ENCODE assay signal across 19 cellular contexts in the genomic region with DNA sequence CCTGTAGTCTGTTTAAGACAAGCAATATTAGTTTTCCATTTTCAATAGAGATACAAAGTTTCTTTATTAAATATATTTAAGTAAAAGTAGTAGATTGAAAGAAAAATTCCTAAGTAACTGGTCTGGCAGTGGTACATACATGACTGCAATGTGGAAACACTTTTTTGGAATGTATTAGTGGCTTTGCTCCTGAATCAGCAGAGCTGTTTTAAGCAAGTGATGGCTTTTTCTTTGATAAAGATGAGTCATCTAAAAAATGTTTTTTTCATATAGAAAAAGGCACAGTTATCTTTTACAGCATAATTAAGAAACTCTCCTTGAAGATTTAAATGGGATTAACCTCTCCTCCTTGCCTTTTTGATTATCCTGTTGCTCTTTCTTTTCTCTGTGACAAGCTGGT. TPM values are rescaled to one million over a fixed set of nuclear protein-coding genes. Genes with fewer than 3 reads are reported as not detected.
DNase-seq lines count a peak whose midpoint lies in the region; ATAC-seq and TF ChIP-seq lines count a peak whose summit lies in the region.
"Had no signal": no experiment of that assay in that cellular context is flagged by ENCODE, and none has a peak within 500 bp of the region (broad histone marks: within the 10 kb centered on the region; RNA-seq: fewer than 3 reads in every experiment).

No MANE protein-coding gene starts in this region.

- no peak overlapping the region for H3K4me2 ChIP-seq in IMR-90 (ENCODE audit: low read depth, low read length)

- H3K9me3 ChIP-seq in IMR-90 (ENCODE audit: control insufficient read depth, insufficient read depth, low read length), result no peaks in the 10 kb centered on the region
- H3K9me3 ChIP-seq: upper lobe of left lung had no signal

- H4K20me1 ChIP-seq in IMR-90 (ENCODE audit: insufficient read depth, low read length), result peaks cover 11% of the 10 kb centered on the region

- H3K27me3 ChIP-seq in IMR-90 (ENCODE audit: control insufficient read depth, insufficient read depth, low read length) (no peaks in the 10 kb centered on the region), brain microvascular endothelial cell (replicated peaks) (no peaks in the 10 kb centered on the region)
- H3K27me3 ChIP-seq: upper lobe of left lung had no signal

- H3K4me1 ChIP-seq in IMR-90 (ENCODE audit: control insufficient read depth, insufficient read depth, low read length), result peaks cover 6% of the 10 kb centered on the region; the same call in 1 of the 2 replicates

- H3K4me3 ChIP-seq in AG10803 (ENCODE audit: low read length) (no peak overlapping the region), IMR-90 (ENCODE audit: insufficient read depth, low read depth, low read length) (no peak overlapping the region), brain microvascular endothelial cell (ENCODE audit: low read depth, low read length) (no peak overlapping the region)
- H3K4me3 ChIP-seq: upper lobe of left lung had no signal

- CTCF ChIA-PET in IMR-90 (lab: Yijun Ruan, JAX), result no interaction called here

- H3K4me3 Mint-ChIP-seq in mesothelial cell of epicardium (no peak overlapping the region), progenitor cell of endocrine pancreas (ENCODE audit: low read depth) (no peak overlapping the region)
- H3K4me3 Mint-ChIP-seq: CD14-positive monocyte, natural killer cell had no signal

- peak; percentile 67 for ATAC-seq in IMR-90 (ENCODE audit: low read depth)
- no peak for ATAC-seq in Right ventricle myocardium superior (ENCODE audit: poor library complexity)
- ATAC-seq: left colon, natural killer cell, PC-3 had no signal

- no peaks in the 10 kb centered on the region for H3K4me1 Mint-ChIP-seq in mesothelial cell of epicardium
- peaks cover 2% of the 10 kb centered on the region for H3K4me1 Mint-ChIP-seq in progenitor cell of endocrine pancreas (ENCODE audit: low read depth)
- H3K4me1 Mint-ChIP-seq: CD14-positive monocyte had no signal

- H4K8ac ChIP-seq in IMR-90 (ENCODE audit: low read depth in 2 of 2, low read length in 2 of 2), result no peak overlapping the region

- no peak overlapping the region for H2BK120ac ChIP-seq in IMR-90 (ENCODE audit: low read depth, low read length)

- intact Hi-C loops in IMR-90 (cut with micrococcal nuclease), result loop anchor here (5.0 kb wide), 3 partner anchors 34 to 254 kb away; partner anchors contain the start of genes KDM3A and RNF103
- intact Hi-C loops in Right ventricle myocardium superior (cut with DNase I), result no loop called here

- no peak overlapping the region for H4K91ac ChIP-seq in IMR-90 (ENCODE audit: insufficient read depth, low read depth, low read length)

- no peak overlapping the region for H3K9ac ChIP-seq in IMR-90 (ENCODE audit: low read depth, low read length)

- H3K36me3 ChIP-seq in IMR-90 (ENCODE audit: control insufficient read depth, insufficient read depth, low read length) (peaks cover 52% of the 10 kb centered on the region), brain microvascular endothelial cell (replicated peaks) (peaks cover 46% of the 10 kb centered on the region)

- no peak overlapping the region for H2AK9ac ChIP-seq in IMR-90 (replicated peaks; ENCODE audit: low read depth, low read length, poor library complexity)

- H2BK20ac ChIP-seq in IMR-90 (ENCODE audit: low read depth, low read length), result no peak overlapping the region

- DNase-seq in AG10803 (ENCODE audit: low read depth), result peak; percentile 75
- DNase-seq in IMR-90, result peak; percentile 83
- DNase-seq in brain microvascular endothelial cell, result peak; percentile 33
- DNase-seq in mesothelial cell of epicardium (ENCODE audit: low spot score in 2 of 2, unreplicated experiment in 2 of 2), result no peak
- no peak for DNase-seq in DMS53 treated with DMSO at 0.1 percent for 48 hours (lab: John Stamatoyannopoulos, UW; ENCODE audit: unreplicated experiment)
- no peak for DNase-seq in HT-29 (ENCODE audit: low spot score)
- no peak for DNase-seq in progenitor cell of endocrine pancreas (ENCODE audit: low spot score, unreplicated experiment)
- DNase-seq in Right ventricle myocardium superior, result no peak
- DNase-seq: activated CD4-positive, alpha-beta T cell treated with anti-CD3 and anti-CD28 coated beads, Interleukin-2, amount 50 U/mL, for 1 hour; caudate nucleus; left colon; natural killer cell; NCI-H1694; NCI-H510A; PC-3; stimulated activated CD4-positive, alpha-beta T cell treated with anti-CD3 and anti-CD28 coated beads, Interleukin-2, amount 100 ng/mL, for 24 hours; stimulated activated CD8-positive, alpha-beta memory T cell treated with anti-CD3 and anti-CD28 coated beads, Interleukin-4, amount 100 ng/mL, for 48 hours; upper lobe of left lung had no signal

- no peak overlapping the region for H2AK5ac ChIP-seq in IMR-90 (ENCODE audit: low read depth, low read length)

- H3K9me1 ChIP-seq in IMR-90 (ENCODE audit: insufficient read depth, low read length), result 0 out of 2 replicates have a peak, but pooled peaks cover 4% of the 10 kb centered on the region

- dilution Hi-C loops in IMR-90 (cut with HindIII; ENCODE audit: low sequenced_read_pairs, unreplicated experiment), result no loop called here

- H2AFZ ChIP-seq in IMR-90 (replicated peaks; ENCODE audit: low read length, poor library complexity), result no peak overlapping the region

- H3K27me3 Mint-ChIP-seq in mesothelial cell of epicardium (ENCODE audit: low read depth) (no peaks in the 10 kb centered on the region), progenitor cell of endocrine pancreas (no peaks in the 10 kb centered on the region)

- H3K27ac ChIP-seq in IMR-90 (ENCODE audit: insufficient read depth, low read length) (no peak overlapping the region), brain microvascular endothelial cell (no peak overlapping the region)
- H3K27ac ChIP-seq: upper lobe of left lung had no signal

- peaks cover 63% of the 10 kb centered on the region for H3K36me3 Mint-ChIP-seq in mesothelial cell of epicardium
- peaks cover 35% of the 10 kb centered on the region for H3K36me3 Mint-ChIP-seq in progenitor cell of endocrine pancreas (ENCODE audit: insufficient read depth)

- H3K9me3 Mint-ChIP-seq in mesothelial cell of epicardium (no peaks in the 10 kb centered on the region), progenitor cell of endocrine pancreas (ENCODE audit: low read depth) (no peaks in the 10 kb centered on the region)
- H3K9me3 Mint-ChIP-seq: CD14-positive monocyte, natural killer cell had no signal

- in situ Hi-C loops in IMR-90 (cut with MboI; ENCODE audit: low sequenced_read_pairs), result no loop called here
- in situ Hi-C loops in brain microvascular endothelial cell (cut with HindIII; ENCODE audit: low pct_ligation_motif_present, low sequenced_read_pairs), result no loop called here

- no peak for TF ChIP-seq POLR2A in IMR-90 (IDR thresholded peaks at IDR 0.05; ENCODE audit: low read depth, low read length)

- no peak overlapping the region for H4K5ac ChIP-seq in IMR-90 (ENCODE audit: low read depth, low read length)

- H3K4ac ChIP-seq in IMR-90 (ENCODE audit: low read depth, low read length), result no peak overlapping the region

- TF ChIP-seq RAD21 in IMR-90 (IDR thresholded peaks at IDR 0.05; ENCODE audit: low read length), result no peak

- POLR2A ChIA-PET in IMR-90 (lab: Charles Lee; ENCODE audit: unreplicated experiment), result no interaction called here

- H3K14ac ChIP-seq in IMR-90 (replicated peaks; ENCODE audit: low read depth, low read length), result no peak overlapping the region

- no peak overlapping the region for H2BK15ac ChIP-seq in IMR-90 (ENCODE audit: low read depth, low read length)

- H3K27ac Mint-ChIP-seq in mesothelial cell of epicardium (peak overlapping the region; percentile 61), progenitor cell of endocrine pancreas (no peak overlapping the region)
- H3K27ac Mint-ChIP-seq: CD14-positive monocyte had no signal

- no peak overlapping the region for H3K23ac ChIP-seq in IMR-90 (ENCODE audit: low read depth, low read length)

- H3K56ac ChIP-seq in IMR-90 (ENCODE audit: extremely low read depth, insufficient read depth, low read length), result no peak overlapping the region

- no peak overlapping the region for H3K18ac ChIP-seq in IMR-90 (ENCODE audit: low read depth, low read length)

- TF ChIP-seq CTCF in AG10803 (conservative IDR thresholded peaks at IDR 0.05; ENCODE audit: low read length) (no peak), IMR-90 (conservative IDR thresholded peaks at IDR 0.05; ENCODE audit: low read depth, low read length) (no peak), brain microvascular endothelial cell (IDR thresholded peaks at IDR 0.05; ENCODE audit: low read depth, low read length, missing control alignments) (no peak), mesothelial cell of epicardium (IDR thresholded peaks at IDR 0.05; ENCODE audit: unreplicated experiment) (no peak), progenitor cell of endocrine pancreas (IDR thresholded peaks at IDR 0.05; ENCODE audit: unreplicated experiment) (no peak)

- peaks cover 26 to 43% of the 10 kb centered on the region in 2 experiments for H3K79me1 ChIP-seq in IMR-90 (ENCODE audit: low read depth in 1 of 2, low read length in 2 of 2)

- H2BK5ac ChIP-seq in IMR-90 (ENCODE audit: low read depth, low read length, poor library complexity, severe bottlenecking), result peak overlapping the region; percentile 33

- BruUV-seq in IMR-90 (replicated peaks; lab: Mats Ljungman, UMichigan), result no TSS peak

TF ChIP-seq in IMR-90, 13 proteins besides CTCF, POLR2A, EP300 and RAD21:
- TF ChIP-seq MXI1 (IDR thresholded peaks at IDR 0.05; ENCODE audit: borderline replicate concordance, low read depth, low read length), result no peak
- peak; percentile 74 for TF ChIP-seq MAFK (IDR thresholded peaks at IDR 0.05; ENCODE audit: low read depth, low read length)
- TF ChIP-seq CEBPB (IDR thresholded peaks at IDR 0.05; ENCODE audit: low read depth, low read length), result peak; percentile 20; the same call in 1 of the 2 replicates
- TF ChIP-seq NFE2L2 (IDR thresholded peaks at IDR 0.05; ENCODE audit: low read depth, low read length), result no peak
- peak; percentile 46; the same call in 1 of the 2 replicates for TF ChIP-seq FOS (IDR thresholded peaks at IDR 0.05; ENCODE audit: low read depth, low read length)

RNA-seq across cellular contexts. Expression of gene KDM3A, which starts 34.9 kb away (rescaled TPM):
- 33.3 and 35.8 TPM in 2 replicates for total RNA-seq in IMR-90 (2012; rRNA removed)
- polyA plus RNA-seq in IMR-90 (2012; rRNA removed), result 21.3 and 24.8 TPM in 2 replicates
- polyA plus RNA-seq in IMR-90 (2012; cell fraction: cytosol; rRNA removed), result 4.4 and 5.9 TPM in 2 replicates
- polyA plus RNA-seq in IMR-90 (2012; cell fraction: nucleus; rRNA removed; ENCODE audit: low replicate concordance), result 17.0 and 133 TPM in 2 replicates
- 103 to 113 TPM (median 108 TPM) in 3 replicates for total RNA-seq in mesothelial cell of epicardium
- total RNA-seq in HT-29 (2014; rRNA removed; shearing (Covaris generic)), result 14.3 and 14.6 TPM in 2 replicates
- 73.7 and 75.5 TPM in 2 replicates for total RNA-seq in progenitor cell of endocrine pancreas
- 27.2 TPM for total RNA-seq in Right ventricle myocardium superior

Comparison
In these comparisons a context has a peak if more than half of its experiments do, and no peak if none do; other contexts are left out.
1. DNase-seq: peak in AG10803 (single experiment), IMR-90 (single experiment) and brain microvascular endothelial cell (single experiment); none in mesothelial cell of epicardium (0 of 2), DMS53 treated with DMSO at 0.1 percent for 48 hours (single experiment), HT-29 (single experiment), progenitor cell of endocrine pancreas (single experiment) and Right ventricle myocardium superior (single experiment).